In the genomic region with DNA sequence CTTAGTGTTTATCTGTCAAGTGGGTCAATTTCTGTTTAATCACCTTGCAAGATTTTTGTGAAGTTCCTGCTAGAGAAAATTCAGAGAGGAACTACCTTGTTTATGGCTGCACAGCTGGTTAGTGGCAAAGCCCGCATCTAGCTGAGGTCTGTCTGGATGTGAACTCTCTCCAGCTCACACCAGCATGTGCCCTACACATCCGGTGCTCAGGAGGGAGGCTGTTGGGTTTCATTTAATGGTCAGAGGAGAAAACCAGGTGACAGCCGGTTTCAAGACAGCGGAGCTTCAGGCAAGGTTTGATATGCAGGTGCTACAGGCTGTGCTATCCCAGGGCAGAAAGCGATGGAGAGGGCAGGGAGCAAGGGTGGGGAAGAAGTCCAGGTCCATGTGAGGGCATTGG, we compare ENCODE assay signal across 32 cellular contexts.
"Had no signal": no experiment of that assay in that cellular context is flagged by ENCODE, and none has a peak within 500 bp of the region (broad histone marks: within the 10 kb centered on the region; RNA-seq: fewer than 3 reads in every experiment).

No MANE protein-coding gene starts in this region.

- FAIRE-seq: RCC 7860 had no signal

- H3K36me3 ChIP-seq: MG63, SJSA1 had no signal

- H3K9me3 ChIP-seq: MG63, SK-N-SH had no signal

- H3K4me2 ChIP-seq: PC-9, SK-N-SH had no signal

- H3K27ac ChIP-seq: PC-9, SJSA1 had no signal

- H3K4me3 ChIP-seq: MG63, PC-9, SJSA1 had no signal

- H3K9ac ChIP-seq: SK-N-SH had no signal

- ATAC-seq: Panc1 had no signal

- DNase-seq: Kasumi-1, KG1, MG63, MV-4-11, NCI-H1092, NCI-H1105, NCI-H1417 treated with DMSO at 0.1 percent for 48 hours, NCI-H1436 treated with DMSO at 0.1 percent for 48 hours, NCI-H1694, NCI-H187, NCI-H1930, NCI-H2029 treated with DMSO at 0.1 percent for 48 hours, NCI-H2081 treated with DMSO at 0.1 percent for 48 hours, NCI-H2107, NCI-H2171, NCI-H226, NCI-H446 treated with DMSO at 0.1 percent for 48 hours, NCI-H510A, NCI-H524, NCI-H526, NCI-H69, NCI-H748 treated with DMSO at 0.1 percent for 48 hours, NCI-H82, PC-9, Right ventricle myocardium superior, RPMI8226, SHP77 treated with DMSO at 0.1 percent for 48 hours, SK-N-SH, SW 1271 had no signal

- H2AFZ ChIP-seq: PC-9 had no signal

- H3K27me3 ChIP-seq: MG63, SJSA1 had no signal

- H3K4me1 ChIP-seq: SJSA1 had no signal
